In genomic region chr16:2883027-2883846, GRCh38 we compare ENCODE assay signal across 8 cellular contexts. TPM values are rescaled to one million over a fixed set of nuclear protein-coding genes. Genes with fewer than 3 reads are reported as not detected.
DNase-seq lines count a peak whose midpoint lies in the region; ATAC-seq, FAIRE-seq and TF ChIP-seq lines count a peak whose summit lies in the region.

TSS of gene FLYWCH2 (plus strand) at chr16:2883215. CDS start at chr16:2896450, 13,235 bp downstream.

- H3K9ac ChIP-seq in H1 (replicated peaks in 1 of 4; ENCODE audit: extremely low read depth in 1 of 4, low read depth in 3 of 4, low read length in 3 of 4) (peak within 1 kb of the TSS; percentile 60 to 67 (median 64)), mesenchymal stem cell (ENCODE audit: low read length) (peak within 1 kb of the TSS; percentile 94)

- H2BK120ac ChIP-seq in H1 (replicated peaks; ENCODE audit: low read depth, low read length) (no peak within 1 kb of the TSS), mesenchymal stem cell (ENCODE audit: low read depth, low read length) (peak within 1 kb of the TSS; percentile 98)

- H2AFZ ChIP-seq in H1 (ENCODE audit: low read length): peak within 1 kb of the TSS; percentile 98; the same call in 1 of the 2 replicates
- H2AFZ ChIP-seq in mesenchymal stem cell (ENCODE audit: low read depth, low read length): peak within 1 kb of the TSS; percentile 93

- H2BK12ac ChIP-seq in H1 (ENCODE audit: low read depth, low read length): no peak within 1 kb of the TSS
- peak within 1 kb of the TSS in 1 of 2 experiments; percentile 59 for H2BK12ac ChIP-seq in mesenchymal stem cell (ENCODE audit: low read length in 2 of 2)

- 2% methylated on average over 42 of the region's 82 CpGs; no CpG with 5 or more reads in 1 of the 2 experiments for WGBS in H1 (ENCODE audit: extremely low coverage in 1 of 2, insufficient coverage in 1 of 2, insufficient read length in 1 of 2, insufficient replicate concordance in 2 of 2, low coverage in 1 of 2, low lambda C conversion rate in 2 of 2, missing lambda C conversion rate in 1 of 2), 2 experiments
- under 1% methylated on average over 70 of the region's 82 CpGs for WGBS in mesenchymal stem cell

- no peak within 1 kb of the TSS for H4K91ac ChIP-seq in H1 (replicated peaks; ENCODE audit: insufficient read length, low read length)
- peak within 1 kb of the TSS; percentile 91 for H4K91ac ChIP-seq in mesenchymal stem cell (ENCODE audit: low read length)

- H3K79me1 ChIP-seq in H1 (ENCODE audit: low read depth, low read length): no peaks in the 10 kb centered on the region
- peaks cover 9% of the 10 kb centered on the region for H3K79me1 ChIP-seq in mesenchymal stem cell (replicated peaks; ENCODE audit: low read length, poor library complexity, severe bottlenecking)

- no peak within 1 kb of the TSS for H3K56ac ChIP-seq in H1 (replicated peaks; ENCODE audit: insufficient read length, low read depth, low read length)

- H3K9me3 ChIP-seq in H1 (ENCODE audit: insufficient read depth in 2 of 2, low read depth in 1 of 2, low read length in 1 of 2): no peaks in the 10 kb centered on the region
- H3K9me3 ChIP-seq in mesenchymal stem cell (ENCODE audit: control insufficient read depth, low read length): no peaks in the 10 kb centered on the region

- peak; percentile 92 for DNase-seq in COLO829 (ENCODE audit: low spot score)
- DNase-seq in HTR-8/SVneo (ENCODE audit: insufficient read length, low spot score): peak; percentile 93
- DNase-seq in NOMO-1 treated with dmso at 0.1 percent for 144 hours (lab: John Stamatoyannopoulos, UW; ENCODE audit: unreplicated experiment): peak; percentile 90
- DNase-seq in activated CD8-positive, alpha-beta memory T cell treated with anti-CD3 and anti-CD28 coated beads for 48 hours (ENCODE audit: low read depth in 2 of 3, low spot score in 2 of 3): peak; percentile 99 to 100 (median 100)
- peak; percentile 92 to 100 for DNase-seq in H1 (ENCODE audit: low read depth in 1 of 2, low spot score in 2 of 2)
- DNase-seq in mesenchymal stem cell: peak; percentile 96
- peak; percentile 99 for DNase-seq in stimulated activated CD8-positive, alpha-beta memory T cell treated with anti-CD3 and anti-CD28 coated beads, Interleukin-12 subunit alpha, Interleukin-12 subunit beta, amount 100 ng/mL, for 4 hours (ENCODE audit: low read depth)

- peak within 1 kb of the TSS; percentile 81 for H4K5ac ChIP-seq in H1 (ENCODE audit: insufficient read length, low read depth, low read length)

- TF ChIP-seq CTCF in H1 (IDR thresholded peaks at IDR 0.05; ENCODE audit: control extremely low read depth in 1 of 3, insufficient read depth in 1 of 3, low read depth in 1 of 3, low read length in 3 of 3): no peak

- peaks cover 13% of the 10 kb centered on the region for H3K23me2 ChIP-seq in H1 (ENCODE audit: low read depth, low read length)

- FAIRE-seq in HTR-8/SVneo (lab: Jason Lieb, UNC) (no peak), H1 (lab: Jason Lieb, UNC) (no peak)

- CTCF ChIA-PET in H1 (lab: Charles Lee; ENCODE audit: partially characterized antibody): interaction anchor here (0.6 to 3.1 kb wide), 13 partner anchors 9 to 62 kb away, joined by 3 to 10 read pairs (median 4); partner anchors contain the start of gene FLYWCH1

- peaks cover 0 to 1% (median 0%) of the 10 kb centered on the region in 4 experiments; a peak in 3 of 7 replicates for H3K4me1 ChIP-seq in H1 (replicated peaks in 1 of 4; ENCODE audit: control insufficient read depth in 3 of 4, insufficient read depth in 4 of 4, low read length in 3 of 4)
- H3K4me1 ChIP-seq in mesenchymal stem cell (ENCODE audit: control insufficient read depth, insufficient read depth, low read depth, low read length): peaks cover 14% of the 10 kb centered on the region

- no peak within 1 kb of the TSS for H3K23ac ChIP-seq in H1 (ENCODE audit: insufficient read length)
- peak within 1 kb of the TSS in 1 of 2 experiments; percentile 94 for H3K23ac ChIP-seq in mesenchymal stem cell (ENCODE audit: low read length in 2 of 2)

- peak within 1 kb of the TSS; percentile 83 to 90 for H3K4me2 ChIP-seq in H1 (ENCODE audit: insufficient read depth in 1 of 2, low read depth in 2 of 2, low read length in 2 of 2)
- H3K4me2 ChIP-seq in mesenchymal stem cell (ENCODE audit: low read length, poor library complexity, severe bottlenecking): peak within 1 kb of the TSS; percentile 97

- no peaks in the 10 kb centered on the region for H3K79me2 ChIP-seq in H1 (ENCODE audit: control insufficient read depth in 1 of 2, insufficient read depth in 2 of 2, low read length in 2 of 2)

- POLR2A ChIA-PET in H1 (lab: Charles Lee; ENCODE audit: partially characterized antibody): interaction anchor here (0.5 to 3.1 kb wide), 13 partner anchors 8 to 126 kb away, joined by 3 to 11 read pairs (median 5); partner anchors contain the start of gene PRSS22

- H2BK15ac ChIP-seq in H1 (ENCODE audit: low read length): no peak within 1 kb of the TSS
- no peak within 1 kb of the TSS for H2BK15ac ChIP-seq in mesenchymal stem cell (ENCODE audit: low read depth, poor library complexity, severe bottlenecking)

- H4K20me1 ChIP-seq in H1 (replicated peaks in 1 of 2; ENCODE audit: control insufficient read depth in 1 of 2, insufficient read depth in 2 of 2, low read length in 2 of 2): no peaks in the 10 kb centered on the region

- H4K8ac ChIP-seq in H1 (ENCODE audit: extremely low read depth, insufficient read depth, low read length) (peak within 1 kb of the TSS; percentile 82), mesenchymal stem cell (ENCODE audit: low read length) (peak within 1 kb of the TSS; percentile 91)

- H3K4me3 ChIP-seq in H1 (ENCODE audit: extremely low read depth in 1 of 4, insufficient read depth in 2 of 4, low read depth in 3 of 4, low read length in 4 of 4): peak within 1 kb of the TSS; percentile 81 to 89 (median 84)
- peak within 1 kb of the TSS; percentile 82 to 95 for H3K4me3 ChIP-seq in mesenchymal stem cell (ENCODE audit: insufficient read depth in 1 of 2, low read depth in 1 of 2, low read length in 2 of 2)

- H3K27ac ChIP-seq in H1 (ENCODE audit: low read depth, low read length) (peak within 1 kb of the TSS; percentile 72; the same call in 1 of the 2 replicates), mesenchymal stem cell (ENCODE audit: low read length, poor library complexity, severe bottlenecking) (peak within 1 kb of the TSS; percentile 87)

- TF ChIP-seq POLR2A in H1 (IDR thresholded peaks at IDR 0.05; ENCODE audit: control extremely low read depth in 1 of 2, low read depth in 2 of 2, low read length in 2 of 2): 0 out of 3 replicates have a peak, but pooled peaks of 1 of the 2 experiments have one; percentile 39

- H2BK20ac ChIP-seq in H1 (ENCODE audit: low read length): no peak within 1 kb of the TSS

- no peak for TF ChIP-seq EP300 in H1 (IDR thresholded peaks at IDR 0.05; ENCODE audit: borderline replicate concordance in 1 of 2, low read depth in 2 of 2, low read length in 2 of 2)

- no peak within 1 kb of the TSS for H3K14ac ChIP-seq in H1 (ENCODE audit: insufficient read length)
- peak within 1 kb of the TSS; percentile 25 to 87 for H3K14ac ChIP-seq in mesenchymal stem cell (ENCODE audit: low read length in 2 of 2)

- H3K18ac ChIP-seq in H1 (ENCODE audit: extremely low read depth, low read length) (no peak within 1 kb of the TSS; the same call in 1 of the 2 replicates), mesenchymal stem cell (ENCODE audit: low read depth in 1 of 2, low read length in 2 of 2) (peak within 1 kb of the TSS; percentile 85 to 99)

- ATAC-seq in GM21367 (IDR thresholded peaks at IDR 0.05; ENCODE audit: unreplicated experiment): peak; percentile 66

- H2AK5ac ChIP-seq in H1 (ENCODE audit: low read depth, low read length) (no peak within 1 kb of the TSS), mesenchymal stem cell (ENCODE audit: low read length, severe bottlenecking) (no peak within 1 kb of the TSS)

- H3K4ac ChIP-seq in H1 (replicated peaks; ENCODE audit: insufficient read length, low read depth, low read length) (no peak within 1 kb of the TSS), mesenchymal stem cell (ENCODE audit: low read depth in 1 of 2, low read length in 2 of 2) (peak within 1 kb of the TSS; percentile 57 to 87)

- H2BK5ac ChIP-seq in H1 (ENCODE audit: low read depth, low read length) (peak within 1 kb of the TSS; percentile 60), mesenchymal stem cell (ENCODE audit: low read depth, low read length, poor library complexity, severe bottlenecking) (peak within 1 kb of the TSS; percentile 84)

- H3K27me3 ChIP-seq in H1 (replicated peaks in 1 of 4; ENCODE audit: control insufficient read depth in 3 of 4, extremely low read depth in 1 of 4, insufficient read depth in 3 of 4, low read length in 3 of 4) (no peaks in the 10 kb centered on the region; a peak in 1 of 7 replicates), mesenchymal stem cell (ENCODE audit: control insufficient read depth in 1 of 2, insufficient read depth in 1 of 2, low read length in 2 of 2) (no peaks in the 10 kb centered on the region)

- H3K36me3 ChIP-seq in H1 (ENCODE audit: control insufficient read depth in 2 of 4, insufficient read depth in 4 of 4, low read length in 3 of 4) (no peaks in the 10 kb centered on the region), mesenchymal stem cell (ENCODE audit: control insufficient read depth in 1 of 2, insufficient read depth in 2 of 2, low read depth in 1 of 2, low read length in 2 of 2) (peaks cover 0 to 3% of the 10 kb centered on the region in 2 experiments)

- TF ChIP-seq RAD21 in H1 (IDR thresholded peaks at IDR 0.05 in 1 of 2, conservative IDR thresholded peaks at IDR 0.05 in 1 of 2; ENCODE audit: low read depth in 2 of 2, low read length in 2 of 2): no peak

TF ChIP-seq in H1, 55 proteins besides CTCF, POLR2A, EP300 and RAD21 (continues in another document):
- TF ChIP-seq NRF1 (IDR thresholded peaks at IDR 0.05; ENCODE audit: low read depth, low read length) (peak; percentile 92), SAP30 (IDR thresholded peaks at IDR 0.05; ENCODE audit: insufficient read depth, insufficient replicate concordance, low read length) (no peak), BACH1 (IDR thresholded peaks at IDR 0.05; ENCODE audit: low read length) (no peak), TCF12 (IDR thresholded peaks at IDR 0.05; ENCODE audit: low read depth, low read length) (no peak), SIRT6 (IDR thresholded peaks at IDR 0.05; ENCODE audit: low read length) (no peak), HDAC2 (IDR thresholded peaks at IDR 0.05; ENCODE audit: borderline replicate concordance in 1 of 2, low read depth in 2 of 2, low read length in 2 of 2) (no peak), BRCA1 (IDR thresholded peaks at IDR 0.05; ENCODE audit: low read depth, low read length) (no peak)

RNA-seq across cellular contexts. Expression of gene FLYWCH2, which starts in this region (rescaled TPM):
- total RNA-seq in H1 (2021; fragmentation: NEBNext Ultra II Directional; extraction: Animal tissue kit (Norgen Biotek cat#: 25700)): 16.4 and 20.2 TPM in 2 replicates
- 30.7 and 43.8 TPM in 2 replicates for polyA plus RNA-seq in H1 (2011; rRNA removed)
- 44.9 TPM for polyA plus RNA-seq in H1 (2011; cell fraction: cytosol; rRNA removed)
- polyA plus RNA-seq in H1 (2011; cell fraction: nucleus; rRNA removed): 27.4 TPM
- polyA plus RNA-seq in H1 (2012, experiment 1 of 2): 17.1 to 25.9 TPM (median 22.0 TPM) in 4 replicates
- polyA plus RNA-seq in H1 (2012, experiment 2 of 2): 24.5 TPM
- 16.8 TPM for polyA plus RNA-seq in H1 (2013, experiment 1 of 2)
- 16.0 TPM for polyA plus RNA-seq in H1 (2013, experiment 2 of 2)
- polyA minus RNA-seq in H1 (2011; rRNA and poly(A)+ RNA removed): 4.6 and 5.4 TPM in 2 replicates
- 14.3 TPM for polyA minus RNA-seq in H1 (2011; cell fraction: cytosol; rRNA and poly(A)+ RNA removed)
- polyA minus RNA-seq in H1 (2011; cell fraction: nucleus; rRNA and poly(A)+ RNA removed): 14.3 TPM
- 32.0 TPM for polyA plus RNA-seq in mesenchymal stem cell (2013, experiment 1 of 2)
- polyA plus RNA-seq in mesenchymal stem cell (2013, experiment 2 of 2): 33.1 TPM

Comparison
In these comparisons a context has a peak if more than half of its experiments do, and no peak if none do; other contexts are left out.
1. Peak in every context shown above with its lines: DNase-seq, ATAC-seq, H3K4me3 ChIP-seq and H3K27ac ChIP-seq.